In genomic region chr11:65118915-65119669, GRCh38 we compare ENCODE assay signal across 6 cellular contexts. TPM values are rescaled to one million over a fixed set of nuclear protein-coding genes. Genes with fewer than 3 reads are reported as not detected.
A peak's percentile ranks its signal among the peaks of the same experiment; 100 is the strongest.
DNase-seq lines count a peak whose midpoint lies in the region; ATAC-seq and TF ChIP-seq lines count a peak whose summit lies in the region.
"Not testable (repeated sequence)": the region's sequence is repeated elsewhere in the genome, so short reads cannot be mapped to it uniquely, and the experiment has no call there.

No MANE protein-coding gene starts in this region.

- not testable (repeated sequence) for H3K9me3 ChIP-seq in DOHH2 (ENCODE audit: control insufficient read depth, insufficient read depth, low read length)

- H3K4me1 Mint-ChIP-seq in T-cell (peaks cover 42 to 72% (median 61%) of the 10 kb centered on the region in 3 donors), endothelial cell (ENCODE audit: unreplicated experiment) (peaks cover 23% of the 10 kb centered on the region)
- H3K4me1 Mint-ChIP-seq in activated naive CD4-positive, alpha-beta T cell treated with anti-CD3 and anti-CD28 coated beads for 36 hours (ENCODE audit: low read depth), result peaks cover 66% of the 10 kb centered on the region
- peaks cover 16 to 67% (median 52%) of the 10 kb centered on the region in 4 donors for H3K4me1 Mint-ChIP-seq in naive thymus-derived CD8-positive, alpha-beta T cell
- peaks cover 81% of the 10 kb centered on the region for H3K4me1 Mint-ChIP-seq in stimulated activated naive CD8-positive, alpha-beta T cell treated with anti-CD3 and anti-CD28 coated beads, Interleukin-15, amount 100 ng/mL, for 72 hours

- not testable (repeated sequence) for H4K20me1 ChIP-seq in DOHH2 (ENCODE audit: control insufficient read depth, insufficient read depth, low read depth, low read length)

- CTCF ChIA-PET in T-cell (lab: Charles Lee), result interaction anchor here in 1 of 2 donors (0.5 kb wide), 1 partner anchor 213 kb away, joined by 3 read pairs; no protein-coding TSS in a partner anchor
- CTCF ChIA-PET in activated naive CD4-positive, alpha-beta T cell treated with anti-CD3 and anti-CD28 coated beads for 36 hours (lab: Charles Lee), result interaction anchor here (0.7 to 2.0 kb wide), 6 partner anchors 9 to 452 kb away, joined by 3 to 8 read pairs (median 3); partner anchors contain the start of gene ZNRD2

- H3K27ac Mint-ChIP-seq in T-cell (peak overlapping the region; percentile 55 to 93), endothelial cell (ENCODE audit: unreplicated experiment) (peak overlapping the region; percentile 83)
- peak overlapping the region; percentile 99 for H3K27ac Mint-ChIP-seq in activated naive CD4-positive, alpha-beta T cell treated with anti-CD3 and anti-CD28 coated beads for 36 hours
- peak overlapping the region in 9 of 10 donors; percentile 70 to 100 (median 97) for H3K27ac Mint-ChIP-seq in naive thymus-derived CD8-positive, alpha-beta T cell
- peak overlapping the region; percentile 31 to 85 for H3K27ac Mint-ChIP-seq in stimulated activated naive CD8-positive, alpha-beta T cell treated with anti-CD3 and anti-CD28 coated beads, Interleukin-15, amount 100 ng/mL, for 72 hours

- H3K27me3 Mint-ChIP-seq in T-cell; activated naive CD4-positive, alpha-beta T cell treated with anti-CD3 and anti-CD28 coated beads for 36 hours (ENCODE audit: low read depth); naive thymus-derived CD8-positive, alpha-beta T cell; stimulated activated naive CD8-positive, alpha-beta T cell treated with anti-CD3 and anti-CD28 coated beads, Interleukin-15, amount 100 ng/mL, for 72 hours: not testable (repeated sequence)
- peaks cover 22% of the 10 kb centered on the region for H3K27me3 Mint-ChIP-seq in endothelial cell (ENCODE audit: unreplicated experiment)

- not testable (repeated sequence) for ATAC-seq in T-cell (replicated peaks in 1 of 4); naive thymus-derived CD8-positive, alpha-beta T cell; stimulated activated naive CD8-positive, alpha-beta T cell treated with anti-CD3 and anti-CD28 coated beads, Interleukin-15, amount 100 ng/mL, for 72 hours

- H3K4me3 Mint-ChIP-seq in T-cell; activated naive CD4-positive, alpha-beta T cell treated with anti-CD3 and anti-CD28 coated beads for 36 hours; stimulated activated naive CD8-positive, alpha-beta T cell treated with anti-CD3 and anti-CD28 coated beads, Interleukin-15, amount 100 ng/mL, for 72 hours: not testable (repeated sequence)
- peak overlapping the region; percentile 87 for H3K4me3 Mint-ChIP-seq in endothelial cell (ENCODE audit: unreplicated experiment)
- H3K4me3 Mint-ChIP-seq in naive thymus-derived CD8-positive, alpha-beta T cell, result peak overlapping the region in 3 of 10 donors; percentile 42 to 56 (median 50)

- H3K9me2 ChIP-seq in DOHH2 (replicated peaks; ENCODE audit: control insufficient read depth, low read length), result not testable (repeated sequence)

- not testable (repeated sequence) for H3K4me3 ChIP-seq in DOHH2 (ENCODE audit: low read length)

- H3K27ac ChIP-seq in DOHH2 (ENCODE audit: low read depth, low read length), result peak overlapping the region; percentile 86

- not testable (repeated sequence) for TF ChIP-seq CTCF in DOHH2 (IDR thresholded peaks at IDR 0.05; ENCODE audit: low read depth, low read length, poor library complexity, severe bottlenecking); endothelial cell (IDR thresholded peaks at IDR 0.05; ENCODE audit: unreplicated experiment)

- not testable (repeated sequence) for H3K9me3 Mint-ChIP-seq in T-cell; activated naive CD4-positive, alpha-beta T cell treated with anti-CD3 and anti-CD28 coated beads for 36 hours; endothelial cell (ENCODE audit: unreplicated experiment); naive thymus-derived CD8-positive, alpha-beta T cell; stimulated activated naive CD8-positive, alpha-beta T cell treated with anti-CD3 and anti-CD28 coated beads, Interleukin-15, amount 100 ng/mL, for 72 hours

- POLR2A ChIA-PET in T-cell (lab: Charles Lee), result not testable (repeated sequence)
- POLR2A ChIA-PET in naive thymus-derived CD8-positive, alpha-beta T cell (lab: Charles Lee), result interaction anchor here (0.6 to 3.3 kb wide), 8 partner anchors 10 to 340 kb away, joined by 3 to 38 read pairs (median 14); partner anchors contain the start of genes ARL2, SF1 and VPS51

- peaks cover 85% of the 10 kb centered on the region for H3K36me3 ChIP-seq in DOHH2 (ENCODE audit: control insufficient read depth, low read length)

- intact Hi-C loops in activated naive CD4-positive, alpha-beta T cell treated with anti-CD3 and anti-CD28 coated beads for 36 hours (cut with micrococcal nuclease), result loop anchor here (1.0 to 5.0 kb wide), 2 partner anchors 9 to 147 kb away; partner anchors contain the start of gene MAJIN

- not testable (repeated sequence) for H3K27me3 ChIP-seq in DOHH2 (ENCODE audit: control insufficient read depth, low read length)

- H3K4me2 ChIP-seq in DOHH2 (ENCODE audit: low read length), result peak overlapping the region; percentile 86

- peaks cover 71% of the 10 kb centered on the region for H3K4me1 ChIP-seq in DOHH2 (ENCODE audit: control insufficient read depth, low read length)

- H3K36me3 Mint-ChIP-seq in T-cell (peaks cover 39% of the 10 kb centered on the region), endothelial cell (ENCODE audit: low read depth, unreplicated experiment) (peaks cover 26% of the 10 kb centered on the region)
- peaks cover 36% of the 10 kb centered on the region for H3K36me3 Mint-ChIP-seq in activated naive CD4-positive, alpha-beta T cell treated with anti-CD3 and anti-CD28 coated beads for 36 hours (ENCODE audit: low read depth)
- peaks cover 3 to 41% (median 6%) of the 10 kb centered on the region in 3 donors for H3K36me3 Mint-ChIP-seq in naive thymus-derived CD8-positive, alpha-beta T cell

- not testable (repeated sequence) for DNase-seq in T-cell; activated naive CD4-positive, alpha-beta T cell treated with anti-CD3 and anti-CD28 coated beads for 36 hours; endothelial cell (ENCODE audit: low spot score); naive thymus-derived CD8-positive, alpha-beta T cell; stimulated activated naive CD8-positive, alpha-beta T cell treated with anti-CD3 and anti-CD28 coated beads, Interleukin-15, amount 100 ng/mL, for 72 hours

- H3K79me2 ChIP-seq in DOHH2 (ENCODE audit: control insufficient read depth, low read length), result peaks cover 82% of the 10 kb centered on the region

- H3F3A ChIP-seq in DOHH2 (ENCODE audit: control insufficient read depth, insufficient read depth), result peaks cover 36% of the 10 kb centered on the region

RNA-seq across cellular contexts. Expression of gene ZNHIT2, which starts 1.6 kb away (rescaled TPM):
- 10 to 100 TPM in 3 of 5 donors, 1 to 10 TPM in 2; 7.0 to 20.4 (median 18.1) TPM for total RNA-seq in T-cell
- 1 to 10 TPM; 5.6 to 6.1 TPM for total RNA-seq in activated naive CD4-positive, alpha-beta T cell treated with anti-CD3 and anti-CD28 coated beads for 36 hours
- total RNA-seq in endothelial cell (ENCODE audit: unreplicated experiment), result 6.0 TPM
- total RNA-seq in naive thymus-derived CD8-positive, alpha-beta T cell, result 10 to 100 TPM; 16.6 to 17.9 TPM
- 10 to 100 TPM; 24.3 to 33.1 (median 29.8) TPM for polyA plus RNA-seq in naive thymus-derived CD8-positive, alpha-beta T cell

RNA-seq across cellular contexts. Expression of gene FAU, which starts 2.8 kb away (rescaled TPM):
- 1,000 to 10,000 TPM; 1,477 to 1,924 (median 1,724) TPM for total RNA-seq in T-cell
- total RNA-seq in activated naive CD4-positive, alpha-beta T cell treated with anti-CD3 and anti-CD28 coated beads for 36 hours, result 1,000 to 10,000 TPM; 1,272 to 1,294 TPM
- total RNA-seq in endothelial cell (ENCODE audit: unreplicated experiment), result 998 TPM
- 1,000 to 10,000 TPM; 1,487 to 1,501 TPM for total RNA-seq in naive thymus-derived CD8-positive, alpha-beta T cell
- 1,000 to 10,000 TPM; 1,097 to 1,366 (median 1,350) TPM for polyA plus RNA-seq in naive thymus-derived CD8-positive, alpha-beta T cell

RNA-seq across cellular contexts. Expression of gene MRPL49, which starts 3.0 kb away (rescaled TPM):
- total RNA-seq in T-cell (10 to 100 TPM; 48.3 to 58.8 (median 55.1) TPM), endothelial cell (ENCODE audit: unreplicated experiment) (40.2 TPM)
- 10 to 100 TPM; 49.3 to 51.6 TPM for total RNA-seq in activated naive CD4-positive, alpha-beta T cell treated with anti-CD3 and anti-CD28 coated beads for 36 hours
- 10 to 100 TPM; 76.0 to 76.2 TPM for total RNA-seq in naive thymus-derived CD8-positive, alpha-beta T cell
- polyA plus RNA-seq in naive thymus-derived CD8-positive, alpha-beta T cell, result 10 to 100 TPM; 78.9 to 96.9 (median 90.1) TPM

RNA-seq across cellular contexts. Expression of gene TM7SF2, which starts 7.4 kb away (rescaled TPM):
- 10 to 100 TPM; 23.7 to 34.2 (median 28.6) TPM for total RNA-seq in T-cell
- total RNA-seq in activated naive CD4-positive, alpha-beta T cell treated with anti-CD3 and anti-CD28 coated beads for 36 hours, result 10 to 100 TPM; 10.9 to 11.9 TPM
- 35.6 TPM for total RNA-seq in endothelial cell (ENCODE audit: unreplicated experiment)
- total RNA-seq in naive thymus-derived CD8-positive, alpha-beta T cell, result 10 to 100 TPM; 29.0 to 29.2 TPM
- 10 to 100 TPM; 17.4 to 22.6 (median 21.2) TPM for polyA plus RNA-seq in naive thymus-derived CD8-positive, alpha-beta T cell

RNA-seq across cellular contexts. Expression of gene SYVN1, which starts 15.2 kb away (rescaled TPM):
- total RNA-seq in T-cell, result 10 to 100 TPM; 63.8 to 77.7 (median 68.8) TPM
- total RNA-seq in activated naive CD4-positive, alpha-beta T cell treated with anti-CD3 and anti-CD28 coated beads for 36 hours, result 10 to 100 TPM; 19.0 to 19.2 TPM
- 32.2 TPM for total RNA-seq in endothelial cell (ENCODE audit: unreplicated experiment)
- total RNA-seq in naive thymus-derived CD8-positive, alpha-beta T cell, result 10 to 100 TPM; 61.9 to 65.2 TPM
- polyA plus RNA-seq in naive thymus-derived CD8-positive, alpha-beta T cell, result 10 to 100 TPM in 1 of 3 donors, 1 to 10 TPM in 2; 7.9 to 10.6 (median 8.2) TPM
